In genomic region chr14:24437736-24438067, GRCh38 we compare ENCODE assay signal across 1 cellular context.
TF ChIP-seq lines count a peak whose summit lies in the region.

No MANE protein-coding gene starts in this region.

TF ChIP-seq in endothelial cell of umbilical vein, 7 proteins besides CTCF, POLR2A, EP300 and RAD21:
- TF ChIP-seq MYC (IDR thresholded peaks at IDR 0.05; ENCODE audit: low read depth, low read length) (no peak), GATA2 (IDR thresholded peaks at IDR 0.05; ENCODE audit: insufficient read depth, insufficient read length, low read depth, low read length) (no peak), MAX (IDR thresholded peaks at IDR 0.05; ENCODE audit: insufficient read depth, insufficient read length) (no peak), FOS (IDR thresholded peaks at IDR 0.05; ENCODE audit: borderline replicate concordance, insufficient read depth, low read length) (no peak), POLR2AphosphoS5 (IDR thresholded peaks at IDR 0.05; ENCODE audit: insufficient read depth, low read depth, low read length) (no peak), JUN (IDR thresholded peaks at IDR 0.05; ENCODE audit: borderline replicate concordance, insufficient read depth, insufficient read length, low read depth) (no peak), EZH2 (IDR thresholded peaks at IDR 0.05; ENCODE audit: borderline replicate concordance, low read depth, low read length, severe bottlenecking) (no peak)
